10 cellular contexts compared by ENCODE assay signal in genomic region chr9:38417003-38417965, GRCh38. TPM values are rescaled to one million over a fixed set of nuclear protein-coding genes. Genes with fewer than 3 reads are reported as not detected.
DNase-seq lines count a peak whose midpoint lies in the region; ATAC-seq, FAIRE-seq and TF ChIP-seq lines count a peak whose summit lies in the region.
"Had no signal": no experiment of that assay in that cellular context is flagged by ENCODE, and none has a peak within 500 bp of the region (broad histone marks: within the 10 kb centered on the region; RNA-seq: fewer than 3 reads in every experiment).

No MANE protein-coding gene starts in this region.

- no peak overlapping the region for H3K4me2 ChIP-seq in HepG2 (ENCODE audit: low read depth, low read length)

- H3K27ac ChIP-seq in cardiac muscle cell (no peak overlapping the region), HepG2 (ENCODE audit: extremely low read length, insufficient read depth, low read length) (no peak overlapping the region), gastrocnemius medialis (no peak overlapping the region)
- H3K27ac ChIP-seq: skin epidermis had no signal

- no peak for TF ChIP-seq RAD21 in HepG2 (CRISPR knock-in tag; IDR thresholded peaks at IDR 0.05)

- H3K4me1 Mint-ChIP-seq in activated T-cell treated with anti-CD3 and anti-CD28 coated beads, Interleukin-2, amount 50 U/mL, for 72 hours (ENCODE audit: low read depth) = no peaks in the 10 kb centered on the region

- TF ChIP-seq POLR2A in HepG2 (IDR thresholded peaks at IDR 0.05; ENCODE audit: insufficient read depth in 1 of 2, low read depth in 2 of 2, low read length in 2 of 2) (no peak), gastrocnemius medialis (IDR thresholded peaks at IDR 0.05) (no peak)

- H3K36me3 ChIP-seq in cardiac muscle cell = no peaks in the 10 kb centered on the region
- no peaks in the 10 kb centered on the region for H3K36me3 ChIP-seq in HepG2 (replicated peaks in 1 of 2; ENCODE audit: control insufficient read depth in 1 of 2, insufficient read depth in 2 of 2, low read length in 2 of 2)
- no peaks in the 10 kb centered on the region for H3K36me3 ChIP-seq in gastrocnemius medialis

- H4K20me1 ChIP-seq in HepG2 (ENCODE audit: insufficient read depth, low read length) = no peaks in the 10 kb centered on the region

- POLR2A ChIA-PET in HepG2 (lab: Yijun Ruan, JAX) = no interaction called here

- H3K36me3 Mint-ChIP-seq in activated T-cell treated with anti-CD3 and anti-CD28 coated beads, Interleukin-2, amount 50 U/mL, for 72 hours (ENCODE audit: insufficient read depth in 2 of 2) = no peaks in the 10 kb centered on the region
- H3K36me3 Mint-ChIP-seq: activated naive CD4-positive, alpha-beta T cell treated with anti-CD3 and anti-CD28 coated beads, Interleukin-2, amount 50 U/mL, for 24 hours had no signal

- no peaks in the 10 kb centered on the region for H3K79me2 ChIP-seq in HepG2 (ENCODE audit: insufficient read depth, low read length)

- no peaks in the 10 kb centered on the region for H3K9me3 Mint-ChIP-seq in activated T-cell treated with anti-CD3 and anti-CD28 coated beads, Interleukin-2, amount 50 U/mL, for 72 hours
- H3K9me3 Mint-ChIP-seq: activated naive CD4-positive, alpha-beta T cell treated with anti-CD3 and anti-CD28 coated beads, Interleukin-2, amount 50 U/mL, for 24 hours had no signal

- H3K27me3 Mint-ChIP-seq in activated T-cell treated with anti-CD3 and anti-CD28 coated beads, Interleukin-2, amount 50 U/mL, for 72 hours (ENCODE audit: low read depth) = peaks cover 17% of the 10 kb centered on the region

- no peak overlapping the region for H3K27ac Mint-ChIP-seq in activated T-cell treated with anti-CD3 and anti-CD28 coated beads, Interleukin-2, amount 50 U/mL, for 72 hours
- H3K27ac Mint-ChIP-seq: activated naive CD4-positive, alpha-beta T cell treated with anti-CD3 and anti-CD28 coated beads, Interleukin-2, amount 50 U/mL, for 24 hours had no signal

- no peak overlapping the region for H3K4me3 Mint-ChIP-seq in activated T-cell treated with anti-CD3 and anti-CD28 coated beads, Interleukin-2, amount 50 U/mL, for 72 hours
- H3K4me3 Mint-ChIP-seq: activated naive CD4-positive, alpha-beta T cell treated with anti-CD3 and anti-CD28 coated beads, Interleukin-2, amount 50 U/mL, for 24 hours had no signal

- 61% methylated on average over 7 of the region's 8 CpGs for WGBS in HepG2 (ENCODE audit: low lambda C conversion rate)

- peak; percentile 53 to 71 for ATAC-seq in activated T-cell treated with anti-CD3 and anti-CD28 coated beads, Interleukin-2, amount 50 U/mL, for 72 hours (replicated peaks in 1 of 2)
- peak; percentile 77 for ATAC-seq in HepG2
- ATAC-seq in GM21737 (IDR thresholded peaks at IDR 0.05; ENCODE audit: unreplicated experiment) = no peak
- ATAC-seq in gastrocnemius medialis = no peak

- TF ChIP-seq CTCF in cardiac muscle cell (IDR thresholded peaks at IDR 0.05; ENCODE audit: low read depth, low read length) (peak; percentile 62), HepG2 (CRISPR knock-in tag; IDR thresholded peaks at IDR 0.05) (peak; percentile 79), gastrocnemius medialis (IDR thresholded peaks at IDR 0.05 in 4 of 5, conservative IDR thresholded peaks at IDR 0.05 in 1 of 5) (peak in 1 of 5 experiments; percentile 33)

- CTCF ChIA-PET in HepG2 (lab: Yijun Ruan, JAX; ENCODE audit: low intra/inter-chr PET ratio, low total read pairs) = interaction anchor here (1.0 kb wide), 1 partner anchor 225 kb away, joined by 3 read pairs; no protein-coding TSS in a partner anchor

- H3K27me3 ChIP-seq in cardiac muscle cell (no peaks in the 10 kb centered on the region), HepG2 (ENCODE audit: control insufficient read depth in 1 of 2, insufficient read depth in 2 of 2, low read length in 2 of 2) (peaks cover 6 to 46% of the 10 kb centered on the region in 2 experiments), gastrocnemius medialis (peaks cover 11 to 18% (median 13%) of the 10 kb centered on the region in 3 donors)

- intact Hi-C loops in cardiac septum (cut with DNase I) (no loop called here), HepG2 (cut with micrococcal nuclease; ENCODE audit: unreplicated experiment) (loop anchor here (5.0 kb wide), 1 partner anchor 255 kb away; no protein-coding TSS in a partner anchor), gastrocnemius medialis (cut with DNase I; ENCODE audit: low total_unique reads) (no loop called here)

- H3K9ac ChIP-seq in HepG2 (ENCODE audit: insufficient read depth, low read depth, low read length) = no peak overlapping the region

- H3K9me3 ChIP-seq in cardiac muscle cell (ENCODE audit: low read depth) (no peaks in the 10 kb centered on the region), HepG2 (ENCODE audit: low read length) (no peaks in the 10 kb centered on the region), gastrocnemius medialis (no peaks in the 10 kb centered on the region)

- no peak for TF ChIP-seq EP300 in HepG2 (IDR thresholded peaks at IDR 0.05; ENCODE audit: low read depth in 2 of 2, low read length in 2 of 2)
- TF ChIP-seq EP300 in HepG2 (CRISPR knock-in tag; IDR thresholded peaks at IDR 0.05; ENCODE audit: borderline replicate concordance) = no peak

- DNase-seq in cardiac muscle cell (ENCODE audit: low read depth in 1 of 2, low spot score in 1 of 2) = no peak
- no peak for DNase-seq in cardiac septum (ENCODE audit: low spot score)
- DNase-seq in M059J (ENCODE audit: low read depth) = peak; percentile 31
- peak; percentile 54 to 63 for DNase-seq in activated T-cell treated with anti-CD3 and anti-CD28 coated beads, Interleukin-2, amount 50 U/mL, for 72 hours
- DNase-seq in HepG2 (ENCODE audit: low spot score) = peak; percentile 38
- no peak for DNase-seq in A172 (ENCODE audit: low spot score)
- no peak for DNase-seq in gastrocnemius medialis

- BruUV-seq in HepG2 (replicated peaks; lab: Mats Ljungman, UMichigan) = no TSS peak

- H3K4me1 ChIP-seq in cardiac muscle cell (ENCODE audit: low read depth) = peaks cover 8% of the 10 kb centered on the region
- H3K4me1 ChIP-seq in HepG2 (ENCODE audit: insufficient read depth, low read length) = peaks cover 11% of the 10 kb centered on the region; the same call in 1 of the 2 replicates
- no peaks in the 10 kb centered on the region for H3K4me1 ChIP-seq in gastrocnemius medialis

- no peak overlapping the region for H3K4me3 ChIP-seq in cardiac muscle cell
- no peak overlapping the region for H3K4me3 ChIP-seq in HepG2 (replicated peaks in 1 of 3; ENCODE audit: insufficient read depth in 1 of 3, low read depth in 2 of 3, low read length in 3 of 3)
- no peak overlapping the region for H3K4me3 ChIP-seq in gastrocnemius medialis
- H3K4me3 ChIP-seq: skin epidermis had no signal

- in situ Hi-C loops in HepG2 (cut with HindIII; ENCODE audit: extremely low pct_ligation_motif_present, low pct_unique_long_range_greater_than_20kb) (no loop called here), gastrocnemius medialis (cut with MboI; ENCODE audit: low sequenced_read_pairs in 4 of 4) (loop anchor here in 2 of 4 donors (10.0 to 25.0 kb wide), 2 partner anchors 62 to 655 kb away; partner anchors contain the start of gene TRMT10B (in 1 of the 2))

- no peak overlapping the region for H2AFZ ChIP-seq in HepG2 (ENCODE audit: low read length)

- FAIRE-seq in HepG2 (lab: Jason Lieb, UNC) = no peak

RNA-seq across cellular contexts. Expression of gene IGFBPL1, which starts 7.0 kb away (rescaled TPM):
- total RNA-seq in cardiac muscle cell (12.6 and 24.2 TPM in 2 replicates), cardiac septum (0.30 TPM), HepG2 (2016; rRNA removed; fragmentation: Illumina TruSeq; extraction: Trizol) (0.24 and 0.44 TPM in 2 replicates), gastrocnemius medialis (not detected)
- polyA plus RNA-seq in cardiac muscle cell (2.0 and 4.2 TPM in 2 replicates), HepG2 (2011; rRNA removed) (0.07 TPM in 1 of 2 replicates, not detected in the other)
- 5.5 and 6.4 TPM in 2 replicates for total RNA-seq in M059J (2014; rRNA removed; shearing (Covaris generic))
- total RNA-seq in activated T-cell treated with anti-CD3 and anti-CD28 coated beads, Interleukin-2, amount 50 U/mL, for 72 hours = not detected
- total RNA-seq in HepG2 (2016; cell fraction: cytosol; rRNA removed; fragmentation: Illumina TruSeq; extraction: Trizol; ENCODE audit: low read depth) = not detected in 2 replicates
- 0.24 TPM in 1 of 2 replicates, not detected in the other for total RNA-seq in HepG2 (2016; cell fraction: insoluble cytoplasmic fraction; rRNA removed; fragmentation: Illumina TruSeq; extraction: Trizol)
- not detected in 2 replicates for total RNA-seq in HepG2 (2016; cell fraction: membrane; rRNA removed; fragmentation: Illumina TruSeq; extraction: Trizol)
- not detected in 2 replicates for total RNA-seq in HepG2 (2016; cell fraction: nucleus; rRNA removed; fragmentation: Illumina TruSeq; extraction: Trizol)
- polyA plus RNA-seq in HepG2 (2011; cell fraction: cytosol; rRNA removed) = 0.12 TPM in 1 of 2 replicates, not detected in the other
- polyA plus RNA-seq in HepG2 (2011; cell fraction: nucleus; rRNA removed) = not detected in 2 replicates
- polyA plus RNA-seq in HepG2 (2012) = not detected in 2 replicates
- not detected in 2 replicates for polyA plus RNA-seq in HepG2 (2016; cell fraction: cytosol; fragmentation: Illumina TruSeq; extraction: Trizol; ENCODE audit: low read depth)
- polyA plus RNA-seq in HepG2 (2016; cell fraction: insoluble cytoplasmic fraction; fragmentation: Illumina TruSeq; extraction: Trizol; ENCODE audit: low read depth) = not detected in 2 replicates
- not detected in 2 replicates for polyA plus RNA-seq in HepG2 (2016; cell fraction: membrane; fragmentation: Illumina TruSeq; extraction: Trizol; ENCODE audit: low read depth)
- polyA plus RNA-seq in HepG2 (2016; cell fraction: nucleus; fragmentation: Illumina TruSeq; extraction: Trizol; ENCODE audit: insufficient read depth, low read depth) = not detected in 2 replicates
- polyA minus RNA-seq in HepG2 (2011; rRNA and poly(A)+ RNA removed; ENCODE audit: low replicate concordance) = not detected in 2 replicates
- polyA minus RNA-seq in HepG2 (2011; cell fraction: cytosol; rRNA and poly(A)+ RNA removed) = not detected in 2 replicates
- polyA minus RNA-seq in HepG2 (2011; cell fraction: nucleus; rRNA and poly(A)+ RNA removed) = not detected in 2 replicates
- 0.14 TPM in 1 of 2 replicates, not detected in the other for total RNA-seq in A172 (2014; rRNA removed; shearing (Covaris generic))

RNA-seq across cellular contexts. Expression of gene ALDH1B1, which starts 24.8 kb away (rescaled TPM):
- total RNA-seq in cardiac muscle cell (24.7 and 31.7 TPM in 2 replicates), cardiac septum (21.0 TPM), HepG2 (2016; rRNA removed; fragmentation: Illumina TruSeq; extraction: Trizol) (125 and 159 TPM in 2 replicates), gastrocnemius medialis (10 to 100 TPM; 21.0 to 50.9 (median 36.0) TPM)
- polyA plus RNA-seq in cardiac muscle cell (34.7 and 51.6 TPM in 2 replicates), HepG2 (2011; rRNA removed) (45.1 and 49.5 TPM in 2 replicates)
- total RNA-seq in M059J (2014; rRNA removed; shearing (Covaris generic)) = 21.9 and 34.7 TPM in 2 replicates
- total RNA-seq in activated T-cell treated with anti-CD3 and anti-CD28 coated beads, Interleukin-2, amount 50 U/mL, for 72 hours = 10 to 100 TPM in 1 of 2 donors, 1 to 10 TPM in 1; 9.1 to 10.2 TPM
- total RNA-seq in HepG2 (2016; cell fraction: cytosol; rRNA removed; fragmentation: Illumina TruSeq; extraction: Trizol; ENCODE audit: low read depth) = 11.5 TPM in 2 replicates
- 126 and 146 TPM in 2 replicates for total RNA-seq in HepG2 (2016; cell fraction: insoluble cytoplasmic fraction; rRNA removed; fragmentation: Illumina TruSeq; extraction: Trizol)
- 48.8 and 50.7 TPM in 2 replicates for total RNA-seq in HepG2 (2016; cell fraction: membrane; rRNA removed; fragmentation: Illumina TruSeq; extraction: Trizol)
- total RNA-seq in HepG2 (2016; cell fraction: nucleus; rRNA removed; fragmentation: Illumina TruSeq; extraction: Trizol) = 50.9 and 56.2 TPM in 2 replicates
- polyA plus RNA-seq in HepG2 (2011; cell fraction: cytosol; rRNA removed) = 39.2 and 42.4 TPM in 2 replicates
- 15.7 and 19.6 TPM in 2 replicates for polyA plus RNA-seq in HepG2 (2011; cell fraction: nucleus; rRNA removed)
- 51.6 and 52.8 TPM in 2 replicates for polyA plus RNA-seq in HepG2 (2012)
- polyA plus RNA-seq in HepG2 (2016; cell fraction: cytosol; fragmentation: Illumina TruSeq; extraction: Trizol; ENCODE audit: low read depth) = 7.5 and 7.7 TPM in 2 replicates
- polyA plus RNA-seq in HepG2 (2016; cell fraction: insoluble cytoplasmic fraction; fragmentation: Illumina TruSeq; extraction: Trizol; ENCODE audit: low read depth) = 131 and 144 TPM in 2 replicates
- polyA plus RNA-seq in HepG2 (2016; cell fraction: membrane; fragmentation: Illumina TruSeq; extraction: Trizol; ENCODE audit: low read depth) = 23.3 and 23.6 TPM in 2 replicates
- polyA plus RNA-seq in HepG2 (2016; cell fraction: nucleus; fragmentation: Illumina TruSeq; extraction: Trizol; ENCODE audit: insufficient read depth, low read depth) = 57.5 and 58.3 TPM in 2 replicates
- 58.5 and 119 TPM in 2 replicates for polyA minus RNA-seq in HepG2 (2011; rRNA and poly(A)+ RNA removed; ENCODE audit: low replicate concordance)
- 51.9 and 56.8 TPM in 2 replicates for polyA minus RNA-seq in HepG2 (2011; cell fraction: cytosol; rRNA and poly(A)+ RNA removed)
- 20.2 and 23.6 TPM in 2 replicates for polyA minus RNA-seq in HepG2 (2011; cell fraction: nucleus; rRNA and poly(A)+ RNA removed)
- total RNA-seq in A172 (2014; rRNA removed; shearing (Covaris generic)) = 23.0 and 26.1 TPM in 2 replicates

Comparison
In these comparisons a context has a peak if more than half of its experiments do, and no peak if none do; other contexts are left out.
1. DNase-seq: peak in M059J (single experiment), activated T-cell treated with anti-CD3 and anti-CD28 coated beads, Interleukin-2, amount 50 U/mL, for 72 hours (2 of 2) and HepG2 (single experiment); none in cardiac muscle cell (0 of 2), cardiac septum (single experiment), A172 (single experiment) and gastrocnemius medialis (0 of 2).
2. ATAC-seq: peak in activated T-cell treated with anti-CD3 and anti-CD28 coated beads, Interleukin-2, amount 50 U/mL, for 72 hours (2 of 2) and HepG2 (single experiment); none in GM21737 (single experiment) and gastrocnemius medialis (0 of 2).